In the genomic region with DNA sequence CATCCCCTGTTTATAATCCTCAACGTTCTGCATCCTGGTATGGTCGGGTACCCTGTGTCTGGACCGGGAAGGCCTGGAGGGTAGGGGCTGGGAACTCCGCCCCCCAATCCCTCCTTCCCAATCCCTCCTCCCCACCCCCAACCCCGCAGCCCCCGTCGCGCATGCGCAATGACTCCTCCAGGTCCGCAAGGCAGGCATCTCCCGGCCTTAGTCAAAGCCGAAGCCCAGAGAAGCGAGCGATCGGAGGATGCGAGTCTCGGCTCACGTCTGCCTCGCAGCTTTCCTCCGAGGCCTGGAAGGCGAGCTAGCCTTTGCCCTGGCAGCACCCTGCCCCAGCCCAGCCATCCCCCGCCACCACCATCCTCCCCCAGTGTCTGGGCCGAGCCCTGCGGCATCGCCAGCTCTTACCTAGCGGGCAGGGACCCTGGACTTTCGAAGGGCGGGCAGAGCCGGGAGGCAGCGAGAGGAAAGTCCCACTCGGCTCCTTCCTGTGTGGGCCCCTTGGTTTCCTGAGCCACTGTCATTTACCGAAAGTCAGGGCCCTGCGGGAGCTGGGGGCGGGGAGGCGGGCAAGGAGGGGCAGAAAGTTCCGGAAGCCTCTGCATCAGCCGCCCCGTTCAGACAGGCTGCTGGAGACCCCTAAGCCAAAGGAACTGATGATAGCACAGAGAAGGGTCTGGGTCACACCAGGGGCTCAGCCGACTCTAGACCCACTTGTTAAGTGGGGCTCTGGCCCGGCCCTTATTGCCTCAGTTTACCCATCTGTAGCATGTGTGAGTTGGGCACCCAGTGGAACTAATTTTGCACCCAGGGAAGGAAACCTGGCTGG, we compare ENCODE assay signal across 8 cellular contexts. TPM values are rescaled to one million over a fixed set of nuclear protein-coding genes. Genes with fewer than 3 reads are reported as not detected.
DNase-seq lines count a peak whose midpoint lies in the region; FAIRE-seq and TF ChIP-seq lines count a peak whose summit lies in the region.

A gene (minus strand): TSS at position 445 of the 829 bp plus-strand sequence. CDS start 3,565 bp downstream, outside the sequence.

- peak within 1 kb of the TSS; percentile 26 for H4K91ac ChIP-seq in H1 (replicated peaks; ENCODE audit: insufficient read length, low read length)

- no peak for TF ChIP-seq EP300 in H1 (IDR thresholded peaks at IDR 0.05; ENCODE audit: borderline replicate concordance in 1 of 2, low read depth in 2 of 2, low read length in 2 of 2)

- no peak for TF ChIP-seq POLR2A in H1 (IDR thresholded peaks at IDR 0.05; ENCODE audit: control extremely low read depth in 1 of 2, low read depth in 2 of 2, low read length in 2 of 2)

- TF ChIP-seq CTCF in AG04450 (IDR thresholded peaks at IDR 0.05; ENCODE audit: low read depth, low read length): no peak
- no peak for TF ChIP-seq CTCF in H1 (IDR thresholded peaks at IDR 0.05; ENCODE audit: control extremely low read depth in 1 of 3, insufficient read depth in 1 of 3, low read depth in 1 of 3, low read length in 3 of 3)

- H2BK5ac ChIP-seq in H1 (ENCODE audit: low read depth, low read length): 0 out of 2 replicates have a peak within 1 kb of the TSS, but pooled peaks have one; percentile 44

- H4K20me1 ChIP-seq in H1 (replicated peaks in 1 of 2; ENCODE audit: control insufficient read depth in 1 of 2, insufficient read depth in 2 of 2, low read length in 2 of 2): no peaks in the 10 kb centered on the region

- no peak within 1 kb of the TSS for H3K23ac ChIP-seq in H1 (ENCODE audit: insufficient read length)

- no peaks in the 10 kb centered on the region for H3K79me1 ChIP-seq in H1 (ENCODE audit: low read depth, low read length)

- H3K56ac ChIP-seq in H1 (replicated peaks; ENCODE audit: insufficient read length, low read depth, low read length): no peak within 1 kb of the TSS

- no peak within 1 kb of the TSS for H2BK15ac ChIP-seq in H1 (ENCODE audit: low read length)

- H2AK5ac ChIP-seq in H1 (ENCODE audit: low read depth, low read length): no peak within 1 kb of the TSS

- 26% methylated on average over 32 of the region's 40 CpGs; no CpG with 5 or more reads in 1 of the 2 experiments for WGBS in H1 (ENCODE audit: extremely low coverage in 1 of 2, insufficient coverage in 1 of 2, insufficient read length in 1 of 2, insufficient replicate concordance in 2 of 2, low coverage in 1 of 2, low lambda C conversion rate in 2 of 2, missing lambda C conversion rate in 1 of 2), 2 experiments

- peak within 1 kb of the TSS; percentile 61; the same call in 1 of the 2 replicates for H2BK20ac ChIP-seq in H1 (ENCODE audit: low read length)

- H3K4me3 ChIP-seq in AG04450 (ENCODE audit: low read depth, low read length) (peak within 1 kb of the TSS; percentile 45), H1 (ENCODE audit: extremely low read depth in 1 of 4, insufficient read depth in 2 of 4, low read depth in 3 of 4, low read length in 4 of 4) (peak within 1 kb of the TSS in 2 of 4 experiments; percentile 23 to 52; a peak in 4 of 8 replicates), mononuclear cell (ENCODE audit: low read length) (peak within 1 kb of the TSS; percentile 56)

- CTCF ChIA-PET in AG04450 (lab: Charles Lee) (interaction anchor here (0.7 to 3.4 kb wide), 2 partner anchors 12 to 17 kb away, joined by 4 to 24 read pairs; a partner anchor contains a TSS), H1 (lab: Charles Lee; ENCODE audit: partially characterized antibody) (interaction anchor here (1.1 to 2.2 kb wide), 5 partner anchors 12 to 73 kb away, joined by 3 to 6 read pairs (median 4); a partner anchor contains a TSS)

- H4K5ac ChIP-seq in H1 (ENCODE audit: insufficient read length, low read depth, low read length): peak within 1 kb of the TSS; percentile 36

- H3K4me2 ChIP-seq in H1 (ENCODE audit: insufficient read depth in 1 of 2, low read depth in 2 of 2, low read length in 2 of 2): peak within 1 kb of the TSS; percentile 42 to 65; a peak in 3 of 4 replicates

- H3K14ac ChIP-seq in H1 (ENCODE audit: insufficient read length): no peak within 1 kb of the TSS

- H3K4ac ChIP-seq in H1 (replicated peaks; ENCODE audit: insufficient read length, low read depth, low read length): peak within 1 kb of the TSS; percentile 77

- TF ChIP-seq RAD21 in H1 (IDR thresholded peaks at IDR 0.05 in 1 of 2, conservative IDR thresholded peaks at IDR 0.05 in 1 of 2; ENCODE audit: low read depth in 2 of 2, low read length in 2 of 2): no peak

- H3K9me3 ChIP-seq in AG04450 (ENCODE audit: control insufficient read depth, insufficient read depth, low read length) (no peaks in the 10 kb centered on the region; the same call in 1 of the 2 replicates), H1 (ENCODE audit: insufficient read depth in 2 of 2, low read depth in 1 of 2, low read length in 1 of 2) (no peaks in the 10 kb centered on the region), mononuclear cell (ENCODE audit: low read depth, low read length) (no peaks in the 10 kb centered on the region)

- H3K79me2 ChIP-seq in H1 (ENCODE audit: control insufficient read depth in 1 of 2, insufficient read depth in 2 of 2, low read length in 2 of 2): no peaks in the 10 kb centered on the region

- H3K27ac ChIP-seq in AG04450 (ENCODE audit: low read depth, low read length) (peak within 1 kb of the TSS; percentile 21), H1 (ENCODE audit: low read depth, low read length) (no peak within 1 kb of the TSS)

- POLR2A ChIA-PET in AG04450 (lab: Yijun Ruan, JAX): interaction anchor here (0.5 to 1.1 kb wide), 3 partner anchors 12 to 421 kb away, joined by 3 to 6 read pairs (median 5); a partner anchor contains a TSS
- POLR2A ChIA-PET in H1 (lab: Charles Lee; ENCODE audit: partially characterized antibody): interaction anchor here (1.3 to 12.1 kb wide), 2 partner anchors 15 to 418 kb away, joined by 3 to 141 read pairs; a partner anchor contains a TSS

- H3K4me1 ChIP-seq in H1 (replicated peaks in 1 of 4; ENCODE audit: control insufficient read depth in 3 of 4, insufficient read depth in 4 of 4, low read length in 3 of 4): peaks cover 0 to 8% (median under 1%) of the 10 kb centered on the region in 4 experiments; a peak in 4 of 7 replicates
- H3K4me1 ChIP-seq in mononuclear cell (ENCODE audit: insufficient read depth, low read length): peaks cover 85% of the 10 kb centered on the region

- no peak for FAIRE-seq in H1 (lab: Jason Lieb, UNC)

- H3K27me3 ChIP-seq in AG04450 (ENCODE audit: control insufficient read depth, insufficient read depth, low read length): peaks cover 2% of the 10 kb centered on the region
- peaks cover 0 to 7% (median 3%) of the 10 kb centered on the region in 4 experiments; a peak in 5 of 7 replicates for H3K27me3 ChIP-seq in H1 (replicated peaks in 1 of 4; ENCODE audit: control insufficient read depth in 3 of 4, extremely low read depth in 1 of 4, insufficient read depth in 3 of 4, low read length in 3 of 4)
- no peaks in the 10 kb centered on the region for H3K27me3 ChIP-seq in mononuclear cell (ENCODE audit: insufficient read depth, low read length)

- no peak within 1 kb of the TSS for H2AFZ ChIP-seq in H1 (ENCODE audit: low read length)

- no peak within 1 kb of the TSS for H2BK120ac ChIP-seq in H1 (replicated peaks; ENCODE audit: low read depth, low read length)

- H4K8ac ChIP-seq in H1 (ENCODE audit: extremely low read depth, insufficient read depth, low read length): peak within 1 kb of the TSS; percentile 77

- no peaks in the 10 kb centered on the region for H3K36me3 ChIP-seq in H1 (ENCODE audit: control insufficient read depth in 2 of 4, insufficient read depth in 4 of 4, low read length in 3 of 4)

- peaks cover 3% of the 10 kb centered on the region; the same call in 1 of the 2 replicates for H3K23me2 ChIP-seq in H1 (ENCODE audit: low read depth, low read length)

- peak within 1 kb of the TSS; percentile 39; the same call in 1 of the 2 replicates for H2BK12ac ChIP-seq in H1 (ENCODE audit: low read depth, low read length)

- no peak within 1 kb of the TSS; a peak in 1 of 7 replicates for H3K9ac ChIP-seq in H1 (replicated peaks in 1 of 4; ENCODE audit: extremely low read depth in 1 of 4, low read depth in 3 of 4, low read length in 3 of 4)

- H3K18ac ChIP-seq in H1 (ENCODE audit: extremely low read depth, low read length): peak within 1 kb of the TSS; percentile 62

- DNase-seq in AG04450 (ENCODE audit: low read depth, low spot score) (no peak), GM19240 (ENCODE audit: insufficient read length, low spot score) (peak; percentile 91), NAMALWA (ENCODE audit: low spot score) (peak; percentile 66), H1 (ENCODE audit: low read depth in 1 of 2, low spot score in 2 of 2) (peak; percentile 75 to 90), DMS114 treated with DMSO at 0.1 percent for 48 hours (lab: John Stamatoyannopoulos, UW; ENCODE audit: unreplicated experiment) (no peak)
- peak; percentile 74 to 83 (median 83) for DNase-seq in activated CD8-positive, alpha-beta memory T cell treated with anti-CD3 and anti-CD28 coated beads for 48 hours (ENCODE audit: low read depth in 2 of 3, low spot score in 2 of 3)
- peak; percentile 73 to 80 for DNase-seq in stimulated activated CD8-positive, alpha-beta memory T cell treated with anti-CD3 and anti-CD28 coated beads, Interleukin-2, amount 100 ng/mL, for 1 hour (ENCODE audit: low read depth in 2 of 2)

TF ChIP-seq in H1, 55 proteins besides CTCF, POLR2A, EP300 and RAD21 (continues in another document):
- TF ChIP-seq HDAC6 (IDR thresholded peaks at IDR 0.05; ENCODE audit: low read depth, low read length) (no peak), POLR2AphosphoS5 (IDR thresholded peaks at IDR 0.05; ENCODE audit: low read depth, low read length) (peak; percentile 54; the same call in 1 of the 2 replicates), BACH1 (IDR thresholded peaks at IDR 0.05; ENCODE audit: low read length) (no peak), TAF1 (IDR thresholded peaks at IDR 0.05; ENCODE audit: low read depth, low read length) (0 out of 2 replicates have a peak, but pooled peaks have one; percentile 52), EZH2 (IDR thresholded peaks at IDR 0.05; ENCODE audit: low read depth, low read length, severe bottlenecking) (no peak)
- TF ChIP-seq, protein P1, sequence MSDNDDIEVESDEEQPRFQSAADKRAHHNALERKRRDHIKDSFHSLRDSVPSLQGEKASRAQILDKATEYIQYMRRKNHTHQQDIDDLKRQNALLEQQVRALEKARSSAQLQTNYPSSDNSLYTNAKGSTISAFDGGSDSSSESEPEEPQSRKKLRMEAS (IDR thresholded peaks at IDR 0.05): peak; percentile 57; the same call in 1 of the 2 replicates

RNA-seq across cellular contexts. Expression of the gene that starts here (rescaled TPM):
- polyA plus RNA-seq in AG04450 (2011; rRNA removed) (0.99 and 1.4 TPM in 2 replicates), H1 (2011; rRNA removed) (4.7 TPM in 2 replicates)
- polyA minus RNA-seq in AG04450 (2011; rRNA and poly(A)+ RNA removed): 2.1 and 3.4 TPM in 2 replicates
- total RNA-seq in H1 (2021; fragmentation: NEBNext Ultra II Directional; extraction: Animal tissue kit (Norgen Biotek cat#: 25700)): 3.2 and 4.0 TPM in 2 replicates
- 3.2 TPM for polyA plus RNA-seq in H1 (2011; cell fraction: cytosol; rRNA removed)
- 4.1 TPM for polyA plus RNA-seq in H1 (2011; cell fraction: nucleus; rRNA removed)
- 2.1 to 3.0 TPM (median 2.5 TPM) in 4 replicates for polyA plus RNA-seq in H1 (2012, experiment 1 of 2)
- 1.9 TPM for polyA plus RNA-seq in H1 (2012, experiment 2 of 2)
- polyA plus RNA-seq in H1 (2013, experiment 1 of 2): 3.3 TPM
- 3.3 TPM for polyA plus RNA-seq in H1 (2013, experiment 2 of 2)
- polyA minus RNA-seq in H1 (2011; rRNA and poly(A)+ RNA removed): 3.8 and 4.4 TPM in 2 replicates
- polyA minus RNA-seq in H1 (2011; cell fraction: cytosol; rRNA and poly(A)+ RNA removed): 3.1 TPM
- 2.7 TPM for polyA minus RNA-seq in H1 (2011; cell fraction: nucleus; rRNA and poly(A)+ RNA removed)
- 61.1 TPM for total RNA-seq in mononuclear cell

Comparison
In these comparisons a context has a peak if more than half of its experiments do, and no peak if none do; other contexts are left out.
1. RNA of the gene that starts here (total RNA-seq): 61.1 TPM in mononuclear cell (single experiment); 3.2 to 4.0 TPM in H1; every median in the first group is over 10 times any median in the second.
2. DNase-seq: peak in GM19240 (single experiment), NAMALWA (single experiment), activated CD8-positive, alpha-beta memory T cell treated with anti-CD3 and anti-CD28 coated beads for 48 hours (3 of 3), H1 (2 of 2) and stimulated activated CD8-positive, alpha-beta memory T cell treated with anti-CD3 and anti-CD28 coated beads, Interleukin-2, amount 100 ng/mL, for 1 hour (2 of 2); none in AG04450 (single experiment) and DMS114 treated with DMSO at 0.1 percent for 48 hours (single experiment).